Comparison of ENCODE assay signal across 8 cellular contexts in the genomic region with DNA sequence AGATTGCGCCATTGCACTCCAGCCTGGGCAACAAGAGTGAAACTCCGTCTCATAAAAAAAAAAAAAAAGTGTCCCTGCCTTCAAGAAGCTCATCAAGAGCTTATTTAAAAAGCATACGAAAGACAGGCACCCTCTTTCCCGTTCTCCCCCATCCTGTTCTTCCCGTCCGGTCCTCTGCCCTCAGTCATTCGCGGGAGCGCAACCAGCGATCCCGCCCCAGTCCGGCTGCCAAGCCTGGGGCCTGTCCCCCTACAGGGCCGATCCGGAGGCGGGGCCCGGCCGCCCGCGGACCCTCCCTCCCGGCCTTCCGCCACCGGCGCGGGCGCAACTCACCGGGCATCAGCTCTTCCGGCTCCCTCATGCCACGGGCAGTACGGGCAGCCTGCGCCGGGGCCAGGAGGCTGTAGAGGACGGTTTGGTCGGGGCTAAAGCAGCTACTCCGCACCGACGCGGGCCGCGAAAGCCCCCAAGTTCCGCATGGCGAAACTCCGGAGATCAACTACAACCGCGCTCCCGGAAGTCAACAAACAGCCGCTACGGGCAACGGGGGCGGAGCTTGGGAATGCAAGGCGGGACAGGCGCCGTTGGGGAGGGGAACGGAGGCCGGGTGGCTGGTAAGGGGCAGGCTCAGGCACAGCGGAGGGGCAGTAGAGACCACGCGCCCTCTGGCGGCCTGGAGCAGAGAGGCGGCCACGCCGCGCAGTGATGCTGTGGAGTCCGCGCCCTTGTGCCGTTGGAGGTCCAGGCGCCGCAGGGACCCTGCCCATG. TPM values are rescaled to one million over a fixed set of nuclear protein-coding genes. Genes with fewer than 3 reads are reported as not detected.
A peak's percentile ranks its signal among the peaks of the same experiment; 100 is the strongest.
DNase-seq lines count a peak whose midpoint lies in the region; ATAC-seq and TF ChIP-seq lines count a peak whose summit lies in the region.

A gene with protein sequence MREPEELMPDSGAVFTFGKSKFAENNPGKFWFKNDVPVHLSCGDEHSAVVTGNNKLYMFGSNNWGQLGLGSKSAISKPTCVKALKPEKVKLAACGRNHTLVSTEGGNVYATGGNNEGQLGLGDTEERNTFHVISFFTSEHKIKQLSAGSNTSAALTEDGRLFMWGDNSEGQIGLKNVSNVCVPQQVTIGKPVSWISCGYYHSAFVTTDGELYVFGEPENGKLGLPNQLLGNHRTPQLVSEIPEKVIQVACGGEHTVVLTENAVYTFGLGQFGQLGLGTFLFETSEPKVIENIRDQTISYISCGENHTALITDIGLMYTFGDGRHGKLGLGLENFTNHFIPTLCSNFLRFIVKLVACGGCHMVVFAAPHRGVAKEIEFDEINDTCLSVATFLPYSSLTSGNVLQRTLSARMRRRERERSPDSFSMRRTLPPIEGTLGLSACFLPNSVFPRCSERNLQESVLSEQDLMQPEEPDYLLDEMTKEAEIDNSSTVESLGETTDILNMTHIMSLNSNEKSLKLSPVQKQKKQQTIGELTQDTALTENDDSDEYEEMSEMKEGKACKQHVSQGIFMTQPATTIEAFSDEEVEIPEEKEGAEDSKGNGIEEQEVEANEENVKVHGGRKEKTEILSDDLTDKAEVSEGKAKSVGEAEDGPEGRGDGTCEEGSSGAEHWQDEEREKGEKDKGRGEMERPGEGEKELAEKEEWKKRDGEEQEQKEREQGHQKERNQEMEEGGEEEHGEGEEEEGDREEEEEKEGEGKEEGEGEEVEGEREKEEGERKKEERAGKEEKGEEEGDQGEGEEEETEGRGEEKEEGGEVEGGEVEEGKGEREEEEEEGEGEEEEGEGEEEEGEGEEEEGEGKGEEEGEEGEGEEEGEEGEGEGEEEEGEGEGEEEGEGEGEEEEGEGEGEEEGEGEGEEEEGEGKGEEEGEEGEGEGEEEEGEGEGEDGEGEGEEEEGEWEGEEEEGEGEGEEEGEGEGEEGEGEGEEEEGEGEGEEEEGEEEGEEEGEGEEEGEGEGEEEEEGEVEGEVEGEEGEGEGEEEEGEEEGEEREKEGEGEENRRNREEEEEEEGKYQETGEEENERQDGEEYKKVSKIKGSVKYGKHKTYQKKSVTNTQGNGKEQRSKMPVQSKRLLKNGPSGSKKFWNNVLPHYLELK (minus strand): TSS at position 503 of the 768 bp plus-strand sequence. CDS start 142 bp downstream, at position 361.

- ATAC-seq in CD8-positive, alpha-beta T cell = peak; percentile 98
- ATAC-seq in GM19455 (IDR thresholded peaks at IDR 0.05; ENCODE audit: unreplicated experiment) = peak; percentile 95
- ATAC-seq in activated CD8-positive, alpha-beta T cell treated with anti-CD3 and anti-CD28 coated beads for 36 hours = peak; percentile 99
- peak; percentile 95 for ATAC-seq in lung (ENCODE audit: insufficient read depth, low FRiP score)

- H3K9me3 ChIP-seq in CD8-positive, alpha-beta T cell (ENCODE audit: low read length) = no peaks in the 10 kb centered on the region
- H3K9me3 ChIP-seq in ectodermal cell (ENCODE audit: control insufficient read depth, low read length) = no peaks in the 10 kb centered on the region
- peaks cover 0 to 4% of the 10 kb centered on the region in 2 donors for H3K9me3 ChIP-seq in lung (ENCODE audit: control insufficient read depth in 2 of 2, insufficient read depth in 1 of 2, low read length in 1 of 2)

- H3K4me1 ChIP-seq in CD8-positive, alpha-beta T cell (ENCODE audit: insufficient read depth, low read length) = peaks cover 13% of the 10 kb centered on the region
- H3K4me1 ChIP-seq in ectodermal cell (ENCODE audit: control insufficient read depth, insufficient read depth, low read length) (no peaks in the 10 kb centered on the region), lung (ENCODE audit: control insufficient read depth in 2 of 2, insufficient read depth in 2 of 2, low read length in 2 of 2) (no peaks in the 10 kb centered on the region)

- peaks cover 33% of the 10 kb centered on the region for H3K4me1 Mint-ChIP-seq in CD8-positive, alpha-beta T cell (ENCODE audit: low read depth)
- H3K4me1 Mint-ChIP-seq in activated CD8-positive, alpha-beta T cell treated with anti-CD3 and anti-CD28 coated beads for 36 hours (ENCODE audit: low read depth) = peaks cover 14% of the 10 kb centered on the region

- H3K4me3 ChIP-seq in CD8-positive, alpha-beta T cell (ENCODE audit: low read depth, low read length) = peak within 1 kb of the TSS; percentile 76
- H3K4me3 ChIP-seq in ectodermal cell (ENCODE audit: insufficient read depth, low read depth, low read length) (peak within 1 kb of the TSS; percentile 58), lung (peak within 1 kb of the TSS; percentile 43)

- H3K27me3 ChIP-seq in CD8-positive, alpha-beta T cell (ENCODE audit: insufficient read depth, low read length) = no peaks in the 10 kb centered on the region
- H3K27me3 ChIP-seq in ectodermal cell (ENCODE audit: control insufficient read depth, insufficient read depth, low read length, poor library complexity, severe bottlenecking) (no peaks in the 10 kb centered on the region), lung (ENCODE audit: control insufficient read depth, insufficient read depth) (peaks cover 4% of the 10 kb centered on the region)

- peak; percentile 81 to 92 (median 88) for DNase-seq in CD8-positive, alpha-beta T cell
- peak; percentile 92 for DNase-seq in HK-2 (ENCODE audit: unreplicated experiment)
- peak; percentile 97 for DNase-seq in NCI-H82 (lab: John Stamatoyannopoulos, UW)
- DNase-seq in activated CD8-positive, alpha-beta T cell treated with anti-CD3 and anti-CD28 coated beads for 36 hours = peak; percentile 94
- peak; percentile 92 for DNase-seq in lung (ENCODE audit: low spot score)
- peak; percentile 79 to 89 (median 81) for DNase-seq in stimulated activated CD4-positive, alpha-beta T cell treated with anti-CD3 and anti-CD28 coated beads, TNF-alpha, amount 100 ng/mL, for 24 hours (ENCODE audit: low read depth in 3 of 3)

- peaks cover 2% of the 10 kb centered on the region for H3K36me3 Mint-ChIP-seq in CD8-positive, alpha-beta T cell
- no peaks in the 10 kb centered on the region for H3K36me3 Mint-ChIP-seq in activated CD8-positive, alpha-beta T cell treated with anti-CD3 and anti-CD28 coated beads for 36 hours (ENCODE audit: low read depth)

- peak within 1 kb of the TSS; percentile 96 for H3K27ac ChIP-seq in CD8-positive, alpha-beta T cell (ENCODE audit: low read depth, low read length)
- peak within 1 kb of the TSS; percentile 95 for H3K27ac ChIP-seq in ectodermal cell (ENCODE audit: insufficient read depth, low read depth, low read length, poor library complexity, severe bottlenecking)
- peak within 1 kb of the TSS; percentile 90 to 94 for H3K27ac ChIP-seq in lung (ENCODE audit: low read depth in 1 of 2, low read length in 1 of 2)

- peak within 1 kb of the TSS; percentile 93 for H3K4me3 Mint-ChIP-seq in CD8-positive, alpha-beta T cell
- peak within 1 kb of the TSS; percentile 84 for H3K4me3 Mint-ChIP-seq in activated CD8-positive, alpha-beta T cell treated with anti-CD3 and anti-CD28 coated beads for 36 hours

- POLR2A ChIA-PET in CD8-positive, alpha-beta T cell (lab: Charles Lee) = interaction anchor here (1.1 kb wide), 1 partner anchor 19 kb away, joined by 7 read pairs; no protein-coding TSS in a partner anchor
- POLR2A ChIA-PET in activated CD8-positive, alpha-beta T cell treated with anti-CD3 and anti-CD28 coated beads for 36 hours (lab: Charles Lee) = interaction anchor here (1.3 to 2.0 kb wide), 2 partner anchors 9 to 233 kb away, joined by 4 to 9 read pairs; no protein-coding TSS in a partner anchor

- CTCF ChIA-PET in CD8-positive, alpha-beta T cell (lab: Charles Lee) = interaction anchor here (0.6 to 1.8 kb wide), 10 partner anchors 8 to 582 kb away, joined by 3 to 5 read pairs (median 3); no protein-coding TSS in a partner anchor
- CTCF ChIA-PET in activated CD8-positive, alpha-beta T cell treated with anti-CD3 and anti-CD28 coated beads for 36 hours (lab: Charles Lee) = interaction anchor here (0.6 to 2.1 kb wide), 10 partner anchors 10 to 581 kb away, joined by 3 to 10 read pairs (median 4); no protein-coding TSS in a partner anchor

- H3K36me3 ChIP-seq in CD8-positive, alpha-beta T cell (ENCODE audit: insufficient read depth, low read length) = no peaks in the 10 kb centered on the region
- H3K36me3 ChIP-seq in ectodermal cell (ENCODE audit: control insufficient read depth, insufficient read depth, low read length) (no peaks in the 10 kb centered on the region), lung (ENCODE audit: control insufficient read depth in 2 of 2, insufficient read depth in 2 of 2, low read length in 2 of 2) (no peaks in the 10 kb centered on the region)

- H3K9me3 Mint-ChIP-seq in CD8-positive, alpha-beta T cell = no peaks in the 10 kb centered on the region
- H3K9me3 Mint-ChIP-seq in activated CD8-positive, alpha-beta T cell treated with anti-CD3 and anti-CD28 coated beads for 36 hours = no peaks in the 10 kb centered on the region

- H3K27me3 Mint-ChIP-seq in CD8-positive, alpha-beta T cell (ENCODE audit: low read depth) = no peaks in the 10 kb centered on the region
- H3K27me3 Mint-ChIP-seq in activated CD8-positive, alpha-beta T cell treated with anti-CD3 and anti-CD28 coated beads for 36 hours = no peaks in the 10 kb centered on the region

- 1 to 2% methylated on average over 67 of the region's 67 CpGs for WGBS in ectodermal cell, 2 experiments
- WGBS in lung, 2 donors = 0 to 32% methylated on average over 58 to 67 of the region's 67 CpGs

- intact Hi-C loops in CD8-positive, alpha-beta T cell (cut with DNase I, micrococcal nuclease) = loop anchor here (1.0 to 10.0 kb wide), 5 partner anchors 135 to 582 kb away; a partner anchor contains a TSS
- intact Hi-C loops in activated CD8-positive, alpha-beta T cell treated with anti-CD3 and anti-CD28 coated beads for 36 hours (cut with micrococcal nuclease) = loop anchor here (10.0 kb wide), 1 partner anchor 402 kb away; no protein-coding TSS in a partner anchor

- H3K27ac Mint-ChIP-seq in CD8-positive, alpha-beta T cell = peak within 1 kb of the TSS; percentile 90
- peak within 1 kb of the TSS; percentile 90 for H3K27ac Mint-ChIP-seq in activated CD8-positive, alpha-beta T cell treated with anti-CD3 and anti-CD28 coated beads for 36 hours

- peak; percentile 55 for TF ChIP-seq CTCF in CD8-positive, alpha-beta T cell (IDR thresholded peaks at IDR 0.05)
- TF ChIP-seq CTCF in activated CD8-positive, alpha-beta T cell treated with anti-CD3 and anti-CD28 coated beads for 36 hours (IDR thresholded peaks at IDR 0.05) = peak; percentile 57
- peak; percentile 56 for TF ChIP-seq CTCF in lung (IDR thresholded peaks at IDR 0.05; ENCODE audit: control extremely low read depth, extremely low read depth)

RNA-seq across cellular contexts. Expression of the gene that starts here (rescaled TPM):
- total RNA-seq in CD8-positive, alpha-beta T cell = 10 to 100 TPM; 16.9 to 17.0 TPM
- 1 to 10 TPM; 7.0 to 7.1 TPM for total RNA-seq in activated CD8-positive, alpha-beta T cell treated with anti-CD3 and anti-CD28 coated beads for 36 hours
- 9.9 TPM for polyA plus RNA-seq in ectodermal cell (2013, experiment 1 of 4)
- 15.0 TPM for polyA plus RNA-seq in ectodermal cell (2013, experiment 2 of 4)
- 7.1 TPM for polyA plus RNA-seq in ectodermal cell (2013, experiment 3 of 4)
- polyA plus RNA-seq in ectodermal cell (2013, experiment 4 of 4) = 9.5 TPM
- 10 to 100 TPM; 28.0 to 60.2 TPM for total RNA-seq in lung
- 10 to 100 TPM; 17.6 to 27.1 TPM for polyA plus RNA-seq in lung

Comparison
In these comparisons a context has a peak if more than half of its experiments do, and no peak if none do; other contexts are left out.
1. Peak in every context shown above with its lines: DNase-seq, ATAC-seq, H3K4me3 ChIP-seq and H3K27ac ChIP-seq.